In the genomic region with DNA sequence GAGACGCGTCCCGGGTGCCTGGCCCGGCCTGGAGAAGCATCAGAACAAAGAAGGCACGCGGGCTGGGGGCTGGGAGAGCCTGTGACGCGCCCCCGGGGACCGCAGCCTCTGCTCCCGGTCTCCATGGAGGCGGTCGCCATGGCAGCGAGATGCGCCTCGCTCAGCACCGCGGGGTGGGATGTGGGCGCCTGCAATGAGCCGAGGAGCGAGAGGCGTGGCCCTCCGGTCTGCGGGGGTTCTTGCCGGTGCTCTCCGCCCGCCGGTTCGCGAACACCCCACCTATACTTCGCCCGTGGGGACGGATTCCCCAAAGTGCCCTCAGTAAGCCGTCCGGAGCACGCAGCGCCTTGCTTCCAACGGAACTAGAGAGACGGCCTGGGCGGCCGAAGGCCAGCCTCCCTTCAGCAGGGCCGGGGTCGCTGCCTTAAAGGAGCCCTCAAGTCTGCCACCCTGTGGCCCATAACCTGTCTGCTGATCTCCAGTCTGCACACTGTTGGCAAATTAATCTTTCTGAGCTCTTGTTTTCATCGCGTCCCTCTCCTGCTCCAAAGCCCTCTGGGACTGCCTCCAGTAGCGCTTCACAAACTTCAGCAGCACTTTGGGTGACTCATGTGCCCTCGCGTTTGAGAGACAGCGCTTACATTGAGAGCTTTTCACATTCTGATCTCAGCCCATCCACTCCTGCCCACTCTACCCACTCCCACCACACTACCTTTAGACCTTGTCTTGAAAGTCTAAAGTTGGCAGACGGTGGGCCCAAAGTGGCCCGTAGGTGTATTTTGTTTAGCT, we compare ENCODE assay signal across 1 cellular context.
TF ChIP-seq lines count a peak whose summit lies in the region.

No MANE protein-coding gene starts in this region.

TF ChIP-seq in HepG2, 621 proteins besides CTCF, POLR2A, EP300 and RAD21 (continued from another document and continues in another):
- TF ChIP-seq, protein P1, sequence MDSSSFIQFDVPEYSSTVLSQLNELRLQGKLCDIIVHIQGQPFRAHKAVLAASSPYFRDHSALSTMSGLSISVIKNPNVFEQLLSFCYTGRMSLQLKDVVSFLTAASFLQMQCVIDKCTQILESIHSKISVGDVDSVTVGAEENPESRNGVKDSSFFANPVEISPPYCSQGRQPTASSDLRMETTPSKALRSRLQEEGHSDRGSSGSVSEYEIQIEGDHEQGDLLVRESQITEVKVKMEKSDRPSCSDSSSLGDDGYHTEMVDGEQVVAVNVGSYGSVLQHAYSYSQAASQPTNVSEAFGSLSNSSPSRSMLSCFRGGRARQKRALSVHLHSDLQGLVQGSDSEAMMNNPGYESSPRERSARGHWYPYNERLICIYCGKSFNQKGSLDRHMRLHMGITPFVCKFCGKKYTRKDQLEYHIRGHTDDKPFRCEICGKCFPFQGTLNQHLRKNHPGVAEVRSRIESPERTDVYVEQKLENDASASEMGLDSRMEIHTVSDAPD (CRISPR knock-in tag; IDR thresholded peaks at IDR 0.05) = no peak
- TF ChIP-seq TEAD3 (CRISPR knock-in tag; optimal IDR thresholded peaks at IDR 0.05; ENCODE audit: borderline replicate concordance) (no peak), CC2D1A (CRISPR knock-in tag; IDR thresholded peaks at IDR 0.05) (peak; percentile 96; the same call in 1 of the 2 replicates), ELF3 (CRISPR knock-in tag; IDR thresholded peaks at IDR 0.05) (no peak), AHR (CRISPR knock-in tag; IDR thresholded peaks at IDR 0.05) (peak; percentile 71; the same call in 1 of the 2 replicates), CBX5 (CRISPR knock-in tag; IDR thresholded peaks at IDR 0.05; ENCODE audit: borderline replicate concordance) (peak; percentile 56; the same call in 1 of the 2 replicates), GATAD1 (CRISPR knock-in tag; IDR thresholded peaks at IDR 0.05) (0 out of 2 replicates have a peak, but pooled peaks have one; percentile 22), CBX2 (IDR thresholded peaks at IDR 0.05; ENCODE audit: low read depth, low read length) (no peak), CBX2 (CRISPR knock-in tag; IDR thresholded peaks at IDR 0.05; ENCODE audit: low read depth) (peak; percentile 95; the same call in 1 of the 2 replicates), RAD51 (IDR thresholded peaks at IDR 0.05; ENCODE audit: borderline replicate concordance) (no peak), REXO4 (CRISPR knock-in tag; IDR thresholded peaks at IDR 0.05; ENCODE audit: borderline replicate concordance) (0 out of 2 replicates have a peak, but pooled peaks have one; percentile 44), ZNF260 (CRISPR knock-in tag; IDR thresholded peaks at IDR 0.05; ENCODE audit: borderline replicate concordance, low read depth) (no peak), ZFP90 (CRISPR knock-in tag; IDR thresholded peaks at IDR 0.05; ENCODE audit: borderline replicate concordance) (peak; percentile 58), ZNF557 (CRISPR knock-in tag; IDR thresholded peaks at IDR 0.05) (no peak), KAT2B (IDR thresholded peaks at IDR 0.05; ENCODE audit: borderline replicate concordance, low read depth, low read length) (peak; percentile 4; the same call in 1 of the 2 replicates), JARID2 (CRISPR knock-in tag; IDR thresholded peaks at IDR 0.05; ENCODE audit: insufficient replicate concordance) (no peak), RBFOX2 (IDR thresholded peaks at IDR 0.05; ENCODE audit: low read depth, low read length) (peak; percentile 68), MED1 (CRISPR knock-in tag; IDR thresholded peaks at IDR 0.05) (0 out of 2 replicates have a peak, but pooled peaks have one; percentile 5), ZNF451 (CRISPR knock-in tag; IDR thresholded peaks at IDR 0.05) (0 out of 2 replicates have a peak, but pooled peaks have one; percentile 80), ZNF331 (CRISPR knock-in tag; IDR thresholded peaks at IDR 0.05) (no peak), SKI (IDR thresholded peaks at IDR 0.05; ENCODE audit: partially characterized antibody) (peak; percentile 27), ZNF746 (CRISPR knock-in tag; IDR thresholded peaks at IDR 0.05) (no peak), ZSCAN30 (CRISPR knock-in tag; IDR thresholded peaks at IDR 0.05) (no peak), ZNF484 (CRISPR knock-in tag; IDR thresholded peaks at IDR 0.05; ENCODE audit: borderline replicate concordance, low read depth) (peak; percentile 69; the same call in 1 of the 2 replicates), SMC3 (IDR thresholded peaks at IDR 0.05; ENCODE audit: low read length) (peak; percentile 41; the same call in 1 of the 2 replicates), MBD4 (IDR thresholded peaks at IDR 0.05; ENCODE audit: borderline replicate concordance, low read length) (no peak), LCORL (IDR thresholded peaks at IDR 0.05) (no peak), LCORL (CRISPR knock-in tag; IDR thresholded peaks at IDR 0.05) (peak; percentile 56), ZIK1 (CRISPR knock-in tag; IDR thresholded peaks at IDR 0.05; ENCODE audit: borderline replicate concordance, low read depth) (peak; percentile 89; the same call in 1 of the 2 replicates), HNF4A (CRISPR knock-in tag; IDR thresholded peaks at IDR 0.05) (no peak), TGIF2 (CRISPR knock-in tag; IDR thresholded peaks at IDR 0.05) (peak; percentile 44; the same call in 1 of the 2 replicates), CENPX (CRISPR knock-in tag; IDR thresholded peaks at IDR 0.05) (no peak), ZNF543 (CRISPR knock-in tag; IDR thresholded peaks at IDR 0.05) (no peak)
- TF ChIP-seq, protein P2, sequence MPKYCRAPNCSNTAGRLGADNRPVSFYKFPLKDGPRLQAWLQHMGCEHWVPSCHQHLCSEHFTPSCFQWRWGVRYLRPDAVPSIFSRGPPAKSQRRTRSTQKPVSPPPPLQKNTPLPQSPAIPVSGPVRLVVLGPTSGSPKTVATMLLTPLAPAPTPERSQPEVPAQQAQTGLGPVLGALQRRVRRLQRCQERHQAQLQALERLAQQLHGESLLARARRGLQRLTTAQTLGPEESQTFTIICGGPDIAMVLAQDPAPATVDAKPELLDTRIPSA (CRISPR knock-in tag; IDR thresholded peaks at IDR 0.05; ENCODE audit: borderline replicate concordance) = no peak
- TF ChIP-seq, protein P3, sequence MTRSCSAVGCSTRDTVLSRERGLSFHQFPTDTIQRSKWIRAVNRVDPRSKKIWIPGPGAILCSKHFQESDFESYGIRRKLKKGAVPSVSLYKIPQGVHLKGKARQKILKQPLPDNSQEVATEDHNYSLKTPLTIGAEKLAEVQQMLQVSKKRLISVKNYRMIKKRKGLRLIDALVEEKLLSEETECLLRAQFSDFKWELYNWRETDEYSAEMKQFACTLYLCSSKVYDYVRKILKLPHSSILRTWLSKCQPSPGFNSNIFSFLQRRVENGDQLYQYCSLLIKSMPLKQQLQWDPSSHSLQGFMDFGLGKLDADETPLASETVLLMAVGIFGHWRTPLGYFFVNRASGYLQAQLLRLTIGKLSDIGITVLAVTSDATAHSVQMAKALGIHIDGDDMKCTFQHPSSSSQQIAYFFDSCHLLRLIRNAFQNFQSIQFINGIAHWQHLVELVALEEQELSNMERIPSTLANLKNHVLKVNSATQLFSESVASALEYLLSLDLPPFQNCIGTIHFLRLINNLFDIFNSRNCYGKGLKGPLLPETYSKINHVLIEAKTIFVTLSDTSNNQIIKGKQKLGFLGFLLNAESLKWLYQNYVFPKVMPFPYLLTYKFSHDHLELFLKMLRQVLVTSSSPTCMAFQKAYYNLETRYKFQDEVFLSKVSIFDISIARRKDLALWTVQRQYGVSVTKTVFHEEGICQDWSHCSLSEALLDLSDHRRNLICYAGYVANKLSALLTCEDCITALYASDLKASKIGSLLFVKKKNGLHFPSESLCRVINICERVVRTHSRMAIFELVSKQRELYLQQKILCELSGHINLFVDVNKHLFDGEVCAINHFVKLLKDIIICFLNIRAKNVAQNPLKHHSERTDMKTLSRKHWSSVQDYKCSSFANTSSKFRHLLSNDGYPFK (CRISPR knock-in tag; IDR thresholded peaks at IDR 0.05; ENCODE audit: borderline replicate concordance) = peak; percentile 77
- TF ChIP-seq, protein P4, sequence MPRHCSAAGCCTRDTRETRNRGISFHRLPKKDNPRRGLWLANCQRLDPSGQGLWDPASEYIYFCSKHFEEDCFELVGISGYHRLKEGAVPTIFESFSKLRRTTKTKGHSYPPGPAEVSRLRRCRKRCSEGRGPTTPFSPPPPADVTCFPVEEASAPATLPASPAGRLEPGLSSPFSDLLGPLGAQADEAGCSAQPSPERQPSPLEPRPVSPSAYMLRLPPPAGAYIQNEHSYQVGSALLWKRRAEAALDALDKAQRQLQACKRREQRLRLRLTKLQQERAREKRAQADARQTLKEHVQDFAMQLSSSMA (CRISPR knock-in tag; IDR thresholded peaks at IDR 0.05) = no peak
- TF ChIP-seq, protein P5, sequence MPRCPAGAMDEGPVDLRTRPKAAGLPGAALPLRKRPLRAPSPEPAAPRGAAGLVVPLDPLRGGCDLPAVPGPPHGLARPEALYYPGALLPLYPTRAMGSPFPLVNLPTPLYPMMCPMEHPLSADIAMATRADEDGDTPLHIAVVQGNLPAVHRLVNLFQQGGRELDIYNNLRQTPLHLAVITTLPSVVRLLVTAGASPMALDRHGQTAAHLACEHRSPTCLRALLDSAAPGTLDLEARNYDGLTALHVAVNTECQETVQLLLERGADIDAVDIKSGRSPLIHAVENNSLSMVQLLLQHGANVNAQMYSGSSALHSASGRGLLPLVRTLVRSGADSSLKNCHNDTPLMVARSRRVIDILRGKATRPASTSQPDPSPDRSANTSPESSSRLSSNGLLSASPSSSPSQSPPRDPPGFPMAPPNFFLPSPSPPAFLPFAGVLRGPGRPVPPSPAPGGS (CRISPR knock-in tag; IDR thresholded peaks at IDR 0.05) = peak; percentile 57
- TF ChIP-seq, protein P6, sequence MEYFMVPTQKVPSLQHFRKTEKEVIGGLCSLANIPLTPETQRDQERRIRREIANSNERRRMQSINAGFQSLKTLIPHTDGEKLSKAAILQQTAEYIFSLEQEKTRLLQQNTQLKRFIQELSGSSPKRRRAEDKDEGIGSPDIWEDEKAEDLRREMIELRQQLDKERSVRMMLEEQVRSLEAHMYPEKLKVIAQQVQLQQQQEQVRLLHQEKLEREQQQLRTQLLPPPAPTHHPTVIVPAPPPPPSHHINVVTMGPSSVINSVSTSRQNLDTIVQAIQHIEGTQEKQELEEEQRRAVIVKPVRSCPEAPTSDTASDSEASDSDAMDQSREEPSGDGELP (IDR thresholded peaks at IDR 0.05; ENCODE audit: borderline replicate concordance, low read depth) = 0 out of 2 replicates have a peak, but pooled peaks have one; percentile 9
- TF ChIP-seq, protein P7, sequence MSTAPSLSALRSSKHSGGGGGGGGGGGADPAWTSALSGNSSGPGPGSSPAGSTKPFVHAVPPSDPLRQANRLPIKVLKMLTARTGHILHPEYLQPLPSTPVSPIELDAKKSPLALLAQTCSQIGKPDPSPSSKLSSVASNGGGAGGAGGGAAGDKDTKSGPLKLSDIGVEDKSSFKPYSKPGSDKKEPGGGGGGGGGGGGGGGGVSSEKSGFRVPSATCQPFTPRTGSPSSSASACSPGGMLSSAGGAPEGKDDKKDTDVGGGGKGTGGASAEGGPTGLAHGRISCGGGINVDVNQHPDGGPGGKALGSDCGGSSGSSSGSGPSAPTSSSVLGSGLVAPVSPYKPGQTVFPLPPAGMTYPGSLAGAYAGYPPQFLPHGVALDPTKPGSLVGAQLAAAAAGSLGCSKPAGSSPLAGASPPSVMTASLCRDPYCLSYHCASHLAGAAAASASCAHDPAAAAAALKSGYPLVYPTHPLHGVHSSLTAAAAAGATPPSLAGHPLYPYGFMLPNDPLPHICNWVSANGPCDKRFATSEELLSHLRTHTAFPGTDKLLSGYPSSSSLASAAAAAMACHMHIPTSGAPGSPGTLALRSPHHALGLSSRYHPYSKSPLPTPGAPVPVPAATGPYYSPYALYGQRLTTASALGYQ (CRISPR knock-in tag; IDR thresholded peaks at IDR 0.05) = no peak
- TF ChIP-seq, protein P8, sequence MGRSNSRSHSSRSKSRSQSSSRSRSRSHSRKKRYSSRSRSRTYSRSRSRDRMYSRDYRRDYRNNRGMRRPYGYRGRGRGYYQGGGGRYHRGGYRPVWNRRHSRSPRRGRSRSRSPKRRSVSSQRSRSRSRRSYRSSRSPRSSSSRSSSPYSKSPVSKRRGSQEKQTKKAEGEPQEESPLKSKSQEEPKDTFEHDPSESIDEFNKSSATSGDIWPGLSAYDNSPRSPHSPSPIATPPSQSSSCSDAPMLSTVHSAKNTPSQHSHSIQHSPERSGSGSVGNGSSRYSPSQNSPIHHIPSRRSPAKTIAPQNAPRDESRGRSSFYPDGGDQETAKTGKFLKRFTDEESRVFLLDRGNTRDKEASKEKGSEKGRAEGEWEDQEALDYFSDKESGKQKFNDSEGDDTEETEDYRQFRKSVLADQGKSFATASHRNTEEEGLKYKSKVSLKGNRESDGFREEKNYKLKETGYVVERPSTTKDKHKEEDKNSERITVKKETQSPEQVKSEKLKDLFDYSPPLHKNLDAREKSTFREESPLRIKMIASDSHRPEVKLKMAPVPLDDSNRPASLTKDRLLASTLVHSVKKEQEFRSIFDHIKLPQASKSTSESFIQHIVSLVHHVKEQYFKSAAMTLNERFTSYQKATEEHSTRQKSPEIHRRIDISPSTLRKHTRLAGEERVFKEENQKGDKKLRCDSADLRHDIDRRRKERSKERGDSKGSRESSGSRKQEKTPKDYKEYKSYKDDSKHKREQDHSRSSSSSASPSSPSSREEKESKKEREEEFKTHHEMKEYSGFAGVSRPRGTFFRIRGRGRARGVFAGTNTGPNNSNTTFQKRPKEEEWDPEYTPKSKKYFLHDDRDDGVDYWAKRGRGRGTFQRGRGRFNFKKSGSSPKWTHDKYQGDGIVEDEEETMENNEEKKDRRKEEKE (IDR thresholded peaks at IDR 0.05) = no peak
- TF ChIP-seq, protein P9, sequence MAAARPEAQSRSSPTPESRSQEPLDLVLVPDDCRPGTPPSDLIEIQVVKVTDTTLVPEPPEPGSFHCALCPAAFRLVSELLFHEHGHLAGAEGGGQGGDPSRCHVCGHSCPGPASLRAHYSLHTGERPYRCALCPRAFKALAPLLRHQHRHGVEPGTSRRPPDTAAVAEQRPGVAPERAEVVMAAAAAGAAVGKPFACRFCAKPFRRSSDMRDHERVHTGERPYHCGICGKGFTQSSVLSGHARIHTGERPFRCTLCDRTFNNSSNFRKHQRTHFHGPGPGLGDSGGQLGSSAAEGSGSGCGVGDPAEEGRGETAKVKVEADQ (CRISPR knock-in tag; IDR thresholded peaks at IDR 0.05; ENCODE audit: borderline replicate concordance) = no peak
